ENCODE assay signal across 8 cellular contexts in the genomic region with DNA sequence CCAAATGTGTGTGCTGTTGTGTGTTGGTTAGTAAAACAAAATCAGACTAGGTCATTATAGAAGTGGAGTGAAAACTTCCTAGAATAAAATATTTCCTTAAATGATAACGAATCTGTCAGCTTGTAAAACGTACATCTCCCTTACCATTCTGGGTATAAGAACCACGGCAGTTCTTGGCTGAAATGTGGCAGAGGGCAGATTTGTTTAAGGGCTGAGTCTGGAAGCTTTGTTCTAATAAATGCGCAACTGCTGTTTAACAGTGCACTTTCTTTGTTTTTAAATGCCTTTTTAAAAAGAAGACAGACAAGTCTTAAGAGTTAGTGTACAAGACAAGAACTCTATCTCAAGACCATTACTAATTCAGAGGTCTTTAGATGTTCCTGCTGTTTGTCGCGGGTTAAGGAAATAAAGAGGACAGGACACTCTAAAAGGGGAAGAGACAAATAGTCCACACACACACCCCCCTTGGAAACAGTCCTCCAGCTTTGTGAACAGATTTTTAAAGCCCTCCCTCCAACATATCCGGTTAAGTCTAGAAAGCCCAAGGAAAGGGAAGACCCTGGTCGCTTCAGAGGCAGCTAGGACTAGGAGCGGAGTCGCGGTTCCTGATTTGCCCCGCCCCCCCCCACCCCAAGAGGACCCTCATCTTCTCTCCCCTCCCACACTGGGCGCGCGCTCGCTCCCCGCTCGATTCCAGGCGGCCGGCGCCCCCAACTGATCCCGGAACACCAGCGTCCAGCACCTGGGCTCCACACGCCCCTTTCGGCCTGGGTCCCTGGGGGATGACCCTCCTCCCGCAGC. TPM values are rescaled to one million over a fixed set of nuclear protein-coding genes. Genes with fewer than 3 reads are reported as not detected.
A peak's percentile ranks its signal among the peaks of the same experiment; 100 is the strongest.
DNase-seq lines count a peak whose midpoint lies in the region; ATAC-seq and TF ChIP-seq lines count a peak whose summit lies in the region.

No MANE protein-coding gene starts in this region.

- no peak overlapping the region for H3K23ac ChIP-seq in mesenchymal stem cell (ENCODE audit: low read length in 2 of 2)

- H2BK120ac ChIP-seq in mesenchymal stem cell (ENCODE audit: low read depth, low read length) = peak overlapping the region; percentile 95

- H3K9me3 ChIP-seq in MM.1S (replicated peaks; ENCODE audit: insufficient read depth, low read length) = no peaks in the 10 kb centered on the region
- peaks cover 12% of the 10 kb centered on the region for H3K9me3 ChIP-seq in endodermal cell (ENCODE audit: control insufficient read depth, low read length)
- no peaks in the 10 kb centered on the region for H3K9me3 ChIP-seq in mesenchymal stem cell (ENCODE audit: control insufficient read depth, low read length)
- H3K9me3 ChIP-seq in upper lobe of left lung = no peaks in the 10 kb centered on the region

- H2BK12ac ChIP-seq in mesenchymal stem cell (ENCODE audit: low read length in 2 of 2) = peak overlapping the region; percentile 8 to 11

- H3K14ac ChIP-seq in mesenchymal stem cell (ENCODE audit: low read length in 2 of 2) = peak overlapping the region; percentile 23 to 82

- H3K9ac ChIP-seq in MM.1S (ENCODE audit: low read length) (peak overlapping the region; percentile 94), endodermal cell (ENCODE audit: extremely low read depth, low read length, poor library complexity, severe bottlenecking) (peak overlapping the region; percentile 65), mesenchymal stem cell (ENCODE audit: low read length) (peak overlapping the region; percentile 96)

- H3K27ac ChIP-seq in MM.1S (ENCODE audit: low read length) (peak overlapping the region; percentile 77), endodermal cell (ENCODE audit: low read depth, low read length) (peak overlapping the region; percentile 90), mesenchymal stem cell (ENCODE audit: low read length, poor library complexity, severe bottlenecking) (peak overlapping the region; percentile 93), upper lobe of left lung (peak overlapping the region; percentile 89 to 99 (median 93))

- H2AK5ac ChIP-seq in mesenchymal stem cell (ENCODE audit: low read length, severe bottlenecking) = peak overlapping the region; percentile 6

- DNase-seq in G401 (ENCODE audit: low spot score) = peak; percentile 55
- DNase-seq in H4 (ENCODE audit: low spot score) = peak; percentile 6
- peak; percentile 33 for DNase-seq in MM.1S
- DNase-seq in endodermal cell = no peak
- peak; percentile 59 for DNase-seq in mesenchymal stem cell
- peak in 1 of 2 donors; percentile 25 for DNase-seq in upper lobe of left lung
- no peak for DNase-seq in DMS114 treated with DMSO at 0.1 percent for 48 hours (lab: John Stamatoyannopoulos, UW; ENCODE audit: unreplicated experiment)

- peak overlapping the region; percentile 89 for H3K4me3 Mint-ChIP-seq in T-helper 1 cell treated with Interleukin-12 subunit alpha and Interleukin-12 subunit beta and Interleukin-4 antibody, amounts not matched to agents 30 μg/mL and 1 μg/mL, for 36 hours
- peak overlapping the region; percentile 85 for H3K4me3 Mint-ChIP-seq in endodermal cell

- H3K79me2 ChIP-seq in MM.1S (ENCODE audit: low read length) = peaks cover 49% of the 10 kb centered on the region

- peak overlapping the region; percentile 80 for H3K27ac Mint-ChIP-seq in T-helper 1 cell treated with Interleukin-12 subunit alpha and Interleukin-12 subunit beta and Interleukin-4 antibody, amounts not matched to agents 30 μg/mL and 1 μg/mL, for 36 hours
- peak overlapping the region; percentile 90 for H3K27ac Mint-ChIP-seq in endodermal cell

- H2BK5ac ChIP-seq in mesenchymal stem cell (ENCODE audit: low read depth, low read length, poor library complexity, severe bottlenecking) = peak overlapping the region; percentile 98

- TF ChIP-seq EP300 in upper lobe of left lung (IDR thresholded peaks at IDR 0.05) = no peak

- TF ChIP-seq POLR2A in upper lobe of left lung (IDR thresholded peaks at IDR 0.05) = no peak

- H3K36me3 ChIP-seq in MM.1S (replicated peaks; ENCODE audit: insufficient read depth, low read length) (no peaks in the 10 kb centered on the region), endodermal cell (ENCODE audit: control insufficient read depth, insufficient read depth, low read length) (peaks cover 43% of the 10 kb centered on the region), mesenchymal stem cell (ENCODE audit: control insufficient read depth in 1 of 2, insufficient read depth in 2 of 2, low read depth in 1 of 2, low read length in 2 of 2) (peaks cover 4 to 26% of the 10 kb centered on the region in 2 experiments), upper lobe of left lung (peaks cover 1 to 10% (median 4%) of the 10 kb centered on the region in 4 donors)

- H3K4me3 ChIP-seq in MM.1S (ENCODE audit: low read length) (peak overlapping the region; percentile 88), endodermal cell (ENCODE audit: low read length) (peak overlapping the region; percentile 97), mesenchymal stem cell (ENCODE audit: insufficient read depth in 1 of 2, low read depth in 1 of 2, low read length in 2 of 2) (peak overlapping the region; percentile 78 to 91), upper lobe of left lung (peak overlapping the region; percentile 88 to 100 (median 96))

- H3K4me2 ChIP-seq in MM.1S (ENCODE audit: low read depth, low read length) = peak overlapping the region; percentile 82
- peak overlapping the region; percentile 81 for H3K4me2 ChIP-seq in mesenchymal stem cell (ENCODE audit: low read length, poor library complexity, severe bottlenecking)

- peak overlapping the region; percentile 72 to 86 for H3K4ac ChIP-seq in mesenchymal stem cell (ENCODE audit: low read depth in 1 of 2, low read length in 2 of 2)

- peak; percentile 42 to 59 for ATAC-seq in upper lobe of left lung (ENCODE audit: low FRiP score in 2 of 2)

- 0 out of 2 replicates have a peak, but pooled peaks cover 6% of the 10 kb centered on the region for H4K20me1 ChIP-seq in MM.1S (ENCODE audit: insufficient read depth, low read length)

- peak overlapping the region; percentile 70 for H4K91ac ChIP-seq in mesenchymal stem cell (ENCODE audit: low read length)

- H3F3A ChIP-seq in MM.1S (ENCODE audit: insufficient read depth, low read length) = peaks cover 35% of the 10 kb centered on the region

- H2AFZ ChIP-seq in MM.1S (ENCODE audit: low read length) (peak overlapping the region; percentile 59), mesenchymal stem cell (ENCODE audit: low read depth, low read length) (no peak overlapping the region)

- no peaks in the 10 kb centered on the region for H3K9me3 Mint-ChIP-seq in T-helper 1 cell treated with Interleukin-12 subunit alpha and Interleukin-12 subunit beta and Interleukin-4 antibody, amounts not matched to agents 30 μg/mL and 1 μg/mL, for 36 hours
- peaks cover 5% of the 10 kb centered on the region for H3K9me3 Mint-ChIP-seq in endodermal cell

- H2BK15ac ChIP-seq in mesenchymal stem cell (ENCODE audit: low read depth, poor library complexity, severe bottlenecking) = peak overlapping the region; percentile 96

- H3K9me2 ChIP-seq in MM.1S (replicated peaks; ENCODE audit: insufficient read depth, low read length) = no peaks in the 10 kb centered on the region

- in situ Hi-C loops in G401 (cut with HindIII; ENCODE audit: low sequenced_read_pairs) = no loop called here

- no peaks in the 10 kb centered on the region for H3K27me3 Mint-ChIP-seq in T-helper 1 cell treated with Interleukin-12 subunit alpha and Interleukin-12 subunit beta and Interleukin-4 antibody, amounts not matched to agents 30 μg/mL and 1 μg/mL, for 36 hours (ENCODE audit: low read depth)
- no peaks in the 10 kb centered on the region for H3K27me3 Mint-ChIP-seq in endodermal cell (ENCODE audit: insufficient read depth)

- H3K4me1 Mint-ChIP-seq in T-helper 1 cell treated with Interleukin-12 subunit alpha and Interleukin-12 subunit beta and Interleukin-4 antibody, amounts not matched to agents 30 μg/mL and 1 μg/mL, for 36 hours (ENCODE audit: low read depth) = peaks cover 37% of the 10 kb centered on the region
- H3K4me1 Mint-ChIP-seq in endodermal cell = no peaks in the 10 kb centered on the region

- H3K79me1 ChIP-seq in mesenchymal stem cell (replicated peaks; ENCODE audit: low read length, poor library complexity, severe bottlenecking) = peaks cover 3% of the 10 kb centered on the region

- no peak for TF ChIP-seq CTCF in MM.1S (IDR thresholded peaks at IDR 0.05; ENCODE audit: low read length)
- TF ChIP-seq CTCF in endodermal cell (conservative IDR thresholded peaks at IDR 0.05) = no peak
- no peak for TF ChIP-seq CTCF in upper lobe of left lung (IDR thresholded peaks at IDR 0.05)

- WGBS in endodermal cell (ENCODE audit: insufficient coverage in 1 of 2, insufficient read length in 1 of 2), 2 experiments = 4 to 15% methylated on average over 8 to 26 of the region's 26 CpGs
- 0% methylated on average over 17 of the region's 26 CpGs for WGBS in mesenchymal stem cell
- 0 to 1% methylated on average over 12 to 17 of the region's 26 CpGs for WGBS in upper lobe of left lung, 2 donors

- H3K27me3 ChIP-seq in MM.1S (replicated peaks; ENCODE audit: insufficient read depth, low read length) (no peaks in the 10 kb centered on the region), endodermal cell (ENCODE audit: control insufficient read depth, insufficient read depth, low read length, poor library complexity, severe bottlenecking) (no peaks in the 10 kb centered on the region), mesenchymal stem cell (ENCODE audit: control insufficient read depth in 1 of 2, insufficient read depth in 1 of 2, low read length in 2 of 2) (no peaks in the 10 kb centered on the region), upper lobe of left lung (no peaks in the 10 kb centered on the region)

- H3K36me3 Mint-ChIP-seq in T-helper 1 cell treated with Interleukin-12 subunit alpha and Interleukin-12 subunit beta and Interleukin-4 antibody, amounts not matched to agents 30 μg/mL and 1 μg/mL, for 36 hours (ENCODE audit: low read depth) = peaks cover 24% of the 10 kb centered on the region
- H3K36me3 Mint-ChIP-seq in endodermal cell (ENCODE audit: low read depth) = peaks cover 28% of the 10 kb centered on the region

- peak overlapping the region; percentile 93 to 97 for H3K18ac ChIP-seq in mesenchymal stem cell (ENCODE audit: low read depth in 1 of 2, low read length in 2 of 2)

- peak overlapping the region; percentile 97 for H4K8ac ChIP-seq in mesenchymal stem cell (ENCODE audit: low read length)

- H3K4me1 ChIP-seq in MM.1S (ENCODE audit: low read length) = peaks cover 21% of the 10 kb centered on the region; the same call in 1 of the 2 replicates
- H3K4me1 ChIP-seq in endodermal cell (ENCODE audit: control insufficient read depth, insufficient read depth, low read length) = no peaks in the 10 kb centered on the region
- peaks cover 4% of the 10 kb centered on the region for H3K4me1 ChIP-seq in mesenchymal stem cell (ENCODE audit: control insufficient read depth, insufficient read depth, low read depth, low read length)
- peaks cover 18 to 41% (median 32%) of the 10 kb centered on the region in 4 donors for H3K4me1 ChIP-seq in upper lobe of left lung

RNA-seq across cellular contexts. Expression of gene SYNRG, which starts 0.6 kb away (rescaled TPM):
- total RNA-seq in G401 (2014; rRNA removed; shearing (Covaris generic)) = 11.4 and 29.8 TPM in 2 replicates
- total RNA-seq in H4 (2014; rRNA removed; shearing (Covaris generic)) = 5.6 and 9.8 TPM in 2 replicates
- total RNA-seq in endodermal cell (10 to 100 TPM; 47.2 to 52.4 TPM), upper lobe of left lung (10 to 100 TPM; 25.2 to 58.7 (median 43.8) TPM)
- 35.8 TPM for polyA plus RNA-seq in endodermal cell (2013, experiment 1 of 2)
- 35.0 TPM for polyA plus RNA-seq in endodermal cell (2013, experiment 2 of 2)
- polyA plus RNA-seq in mesenchymal stem cell (2013, experiment 1 of 2) = 18.9 TPM
- polyA plus RNA-seq in mesenchymal stem cell (2013, experiment 2 of 2) = 17.9 TPM

RNA-seq across cellular contexts. Expression of gene DDX52, which starts 34.7 kb away (rescaled TPM):
- 23.0 and 43.7 TPM in 2 replicates for total RNA-seq in G401 (2014; rRNA removed; shearing (Covaris generic))
- 14.4 and 24.4 TPM in 2 replicates for total RNA-seq in H4 (2014; rRNA removed; shearing (Covaris generic))
- total RNA-seq in endodermal cell (10 to 100 TPM; 51.5 to 63.3 TPM), upper lobe of left lung (10 to 100 TPM in 5 of 6 donors, 1 to 10 TPM in 1; 9.0 to 24.9 (median 14.2) TPM)
- polyA plus RNA-seq in endodermal cell (2013, experiment 1 of 2) = 37.7 TPM
- 37.3 TPM for polyA plus RNA-seq in endodermal cell (2013, experiment 2 of 2)
- polyA plus RNA-seq in mesenchymal stem cell (2013, experiment 1 of 2) = 27.2 TPM
- polyA plus RNA-seq in mesenchymal stem cell (2013, experiment 2 of 2) = 28.6 TPM

Comparison
In these comparisons a context has a peak if more than half of its experiments do, and no peak if none do; other contexts are left out.
1. DNase-seq: peak in G401 (single experiment), H4 (single experiment), MM.1S (single experiment) and mesenchymal stem cell (single experiment); none in endodermal cell (single experiment) and DMS114 treated with DMSO at 0.1 percent for 48 hours (single experiment).
2. Peak in every context shown above with its lines, with median percentiles within 50 percentile points of each other: H3K27ac ChIP-seq, H3K4me3 ChIP-seq and H3K9ac ChIP-seq.